9 cellular contexts compared by ENCODE assay signal in genomic region chr6:132511836-132512230, GRCh38. TPM values are rescaled to one million over a fixed set of nuclear protein-coding genes. Genes with fewer than 3 reads are reported as not detected.
DNase-seq lines count a peak whose midpoint lies in the region; ATAC-seq, FAIRE-seq and TF ChIP-seq lines count a peak whose summit lies in the region.
"Had no signal": no experiment of that assay in that cellular context is flagged by ENCODE, and none has a peak within 500 bp of the region (broad histone marks: within the 10 kb centered on the region; RNA-seq: fewer than 3 reads in every experiment).

No MANE protein-coding gene starts in this region.

- peak overlapping the region in 1 of 2 donors; percentile 71 for H3K9ac ChIP-seq in kidney (ENCODE audit: low read length in 2 of 2)

- peak overlapping the region; percentile 87 to 97 for H3K4me3 Mint-ChIP-seq in activated T-cell treated with anti-CD3 and anti-CD28 coated beads, Interleukin-2, amount 50 U/mL, for 72 hours
- peak overlapping the region; percentile 86 for H3K4me3 Mint-ChIP-seq in activated T-helper 2 cell treated with anti-CD3 and anti-CD28 coated beads, Interferon-gamma antibody, Interleukin-2, Interleukin-4, amounts not matched to agents 10 μg/mL and 5 μg/mL and 100 μg/mL, durations not matched to agents 14 hours and 24 hours and 36 hours (ENCODE audit: low read depth)

- TF ChIP-seq EP300 in tibial nerve (IDR thresholded peaks at IDR 0.05): no peak

- WGBS in tibial nerve, 2 donors: 22% methylated on average over 2 of the region's 2 CpGs

- H3K4me1 Mint-ChIP-seq in activated T-cell treated with anti-CD3 and anti-CD28 coated beads, Interleukin-2, amount 50 U/mL, for 72 hours (ENCODE audit: low read depth): peaks cover 31% of the 10 kb centered on the region
- H3K4me1 Mint-ChIP-seq in activated T-helper 2 cell treated with anti-CD3 and anti-CD28 coated beads, Interferon-gamma antibody, Interleukin-2, Interleukin-4, amounts not matched to agents 10 μg/mL and 5 μg/mL and 100 μg/mL, durations not matched to agents 14 hours and 24 hours and 36 hours (ENCODE audit: low read depth): peaks cover 24% of the 10 kb centered on the region

- no peak for DNase-seq in activated T-cell treated with anti-CD3 and anti-CD28 coated beads, Interleukin-2, amount 50 U/mL, for 72 hours
- no peak for DNase-seq in activated T-cell treated with anti-CD3 and anti-CD28 coated beads for 4 hours
- no peak for DNase-seq in activated T-helper 2 cell treated with anti-CD3 and anti-CD28 coated beads, Interferon-gamma antibody, Interleukin-2, Interleukin-4, amounts not matched to agents 10 μg/mL and 5 μg/mL and 100 μg/mL, durations not matched to agents 14 hours and 24 hours and 36 hours (ENCODE audit: low spot score)
- DNase-seq in kidney: no peak
- no peak for DNase-seq in tibial nerve (ENCODE audit: low spot score in 2 of 2)
- no peak for DNase-seq in RCC 7860 (ENCODE audit: low spot score)
- DNase-seq in NCI-H345 (lab: John Stamatoyannopoulos, UW): no peak

- peaks cover 4 to 24% of the 10 kb centered on the region in 2 donors for H3K4me1 ChIP-seq in kidney (ENCODE audit: control insufficient read depth in 1 of 2, insufficient read depth in 1 of 2, low read depth in 1 of 2, low read length in 2 of 2)
- H3K4me1 ChIP-seq in tibial nerve: peaks cover 4 to 51% (median 28%) of the 10 kb centered on the region in 4 donors

- peak overlapping the region; percentile 66 to 88 for H3K27ac ChIP-seq in kidney (ENCODE audit: low read depth in 2 of 2, low read length in 2 of 2)
- H3K27ac ChIP-seq in tibial nerve: peak overlapping the region; percentile 76 to 95 (median 88)

- no peak overlapping the region for H3K27ac Mint-ChIP-seq in activated T-cell treated with anti-CD3 and anti-CD28 coated beads, Interleukin-2, amount 50 U/mL, for 72 hours
- no peak overlapping the region for H3K27ac Mint-ChIP-seq in activated T-helper 2 cell treated with anti-CD3 and anti-CD28 coated beads, Interferon-gamma antibody, Interleukin-2, Interleukin-4, amounts not matched to agents 10 μg/mL and 5 μg/mL and 100 μg/mL, durations not matched to agents 14 hours and 24 hours and 36 hours

- H3K4me3 ChIP-seq in kidney (ENCODE audit: low read length in 2 of 2) (peak overlapping the region; percentile 88 to 93), tibial nerve (peak overlapping the region; percentile 56 to 97 (median 82))

- H3K9me3 Mint-ChIP-seq in activated T-cell treated with anti-CD3 and anti-CD28 coated beads, Interleukin-2, amount 50 U/mL, for 72 hours: no peaks in the 10 kb centered on the region
- no peaks in the 10 kb centered on the region for H3K9me3 Mint-ChIP-seq in activated T-helper 2 cell treated with anti-CD3 and anti-CD28 coated beads, Interferon-gamma antibody, Interleukin-2, Interleukin-4, amounts not matched to agents 10 μg/mL and 5 μg/mL and 100 μg/mL, durations not matched to agents 14 hours and 24 hours and 36 hours

- H3K36me3 ChIP-seq in kidney (ENCODE audit: control insufficient read depth in 1 of 2, insufficient read depth in 2 of 2, low read length in 2 of 2): no peaks in the 10 kb centered on the region
- H3K36me3 ChIP-seq in tibial nerve: peaks cover 0 to 3% (median 0%) of the 10 kb centered on the region in 3 donors

- FAIRE-seq in kidney (lab: Jason Lieb, UNC) (no peak), RCC 7860 (lab: Jason Lieb, UNC) (no peak)
- FAIRE-seq: G401.6 had no signal

- no peaks in the 10 kb centered on the region for H3K27me3 ChIP-seq in tibial nerve

- H3K27me3 Mint-ChIP-seq in activated T-cell treated with anti-CD3 and anti-CD28 coated beads, Interleukin-2, amount 50 U/mL, for 72 hours (ENCODE audit: low read depth): peaks cover 9% of the 10 kb centered on the region
- H3K27me3 Mint-ChIP-seq in activated T-helper 2 cell treated with anti-CD3 and anti-CD28 coated beads, Interferon-gamma antibody, Interleukin-2, Interleukin-4, amounts not matched to agents 10 μg/mL and 5 μg/mL and 100 μg/mL, durations not matched to agents 14 hours and 24 hours and 36 hours (ENCODE audit: low read depth): peaks cover 19% of the 10 kb centered on the region

- H3K36me3 Mint-ChIP-seq in activated T-cell treated with anti-CD3 and anti-CD28 coated beads, Interleukin-2, amount 50 U/mL, for 72 hours (ENCODE audit: insufficient read depth in 2 of 2): peaks cover 0 to 2% of the 10 kb centered on the region in 2 donors
- H3K36me3 Mint-ChIP-seq in activated T-helper 2 cell treated with anti-CD3 and anti-CD28 coated beads, Interferon-gamma antibody, Interleukin-2, Interleukin-4, amounts not matched to agents 10 μg/mL and 5 μg/mL and 100 μg/mL, durations not matched to agents 14 hours and 24 hours and 36 hours (ENCODE audit: low read depth): peaks cover 7% of the 10 kb centered on the region

- no peak for ATAC-seq in activated T-cell treated with anti-CD3 and anti-CD28 coated beads, Interleukin-2, amount 50 U/mL, for 72 hours (replicated peaks in 1 of 2)
- no peak for ATAC-seq in HG03039 (IDR thresholded peaks at IDR 0.05; ENCODE audit: unreplicated experiment)

- no peak for TF ChIP-seq POLR2A in tibial nerve (IDR thresholded peaks at IDR 0.05)

- TF ChIP-seq CTCF in kidney (IDR thresholded peaks at IDR 0.05; ENCODE audit: borderline replicate concordance, extremely low read depth, insufficient read depth) (no peak), tibial nerve (IDR thresholded peaks at IDR 0.05) (no peak)

- H3K9me3 ChIP-seq in kidney (ENCODE audit: control insufficient read depth in 1 of 2, low read length in 2 of 2): no peaks in the 10 kb centered on the region
- no peaks in the 10 kb centered on the region for H3K9me3 ChIP-seq in tibial nerve

- intact Hi-C loops in activated T-helper 2 cell treated with anti-CD3 and anti-CD28 coated beads, Interferon-gamma antibody, Interleukin-2, Interleukin-4, amounts not matched to agents 10 μg/mL and 5 μg/mL and 100 μg/mL, durations not matched to agents 14 hours and 24 hours and 36 hours (cut with micrococcal nuclease): loop anchor here (1.0 kb wide), 1 partner anchor 302 kb away; the partner anchor contains the start of gene RPS12
- intact Hi-C loops in kidney (cut with DNase I): no loop called here

RNA-seq across cellular contexts. Expression of gene STX7, which starts 1.1 kb away (rescaled TPM):
- 10 to 100 TPM; 10.6 to 15.3 TPM for total RNA-seq in activated T-cell treated with anti-CD3 and anti-CD28 coated beads, Interleukin-2, amount 50 U/mL, for 72 hours
- total RNA-seq in activated T-helper 2 cell treated with anti-CD3 and anti-CD28 coated beads, Interferon-gamma antibody, Interleukin-2, Interleukin-4, amounts not matched to agents 10 μg/mL and 5 μg/mL and 100 μg/mL, durations not matched to agents 14 hours and 24 hours and 36 hours: 18.9 and 21.5 TPM in 2 replicates
- total RNA-seq in kidney (77.9 TPM), tibial nerve (10 to 100 TPM; 53.4 to 92.0 (median 65.6) TPM)
- polyA plus RNA-seq in kidney (ENCODE audit: insufficient read depth, low read depth, low replicate concordance): 27.4 TPM

RNA-seq across cellular contexts. Expression of gene TAAR9, which starts 26.2 kb away (rescaled TPM):
- not detected for total RNA-seq in activated T-cell treated with anti-CD3 and anti-CD28 coated beads, Interleukin-2, amount 50 U/mL, for 72 hours
- not detected in 2 replicates for total RNA-seq in activated T-helper 2 cell treated with anti-CD3 and anti-CD28 coated beads, Interferon-gamma antibody, Interleukin-2, Interleukin-4, amounts not matched to agents 10 μg/mL and 5 μg/mL and 100 μg/mL, durations not matched to agents 14 hours and 24 hours and 36 hours
- total RNA-seq in kidney: not detected
- polyA plus RNA-seq in kidney (ENCODE audit: insufficient read depth, low read depth, low replicate concordance): not detected
- total RNA-seq in tibial nerve: not detected

RNA-seq across cellular contexts. Expression of gene TAAR8, which starts 40.6 kb away (rescaled TPM):
- total RNA-seq in activated T-cell treated with anti-CD3 and anti-CD28 coated beads, Interleukin-2, amount 50 U/mL, for 72 hours: not detected
- total RNA-seq in activated T-helper 2 cell treated with anti-CD3 and anti-CD28 coated beads, Interferon-gamma antibody, Interleukin-2, Interleukin-4, amounts not matched to agents 10 μg/mL and 5 μg/mL and 100 μg/mL, durations not matched to agents 14 hours and 24 hours and 36 hours: not detected in 2 replicates
- not detected for total RNA-seq in kidney
- not detected for polyA plus RNA-seq in kidney (ENCODE audit: insufficient read depth, low read depth, low replicate concordance)
- total RNA-seq in tibial nerve: not detected

RNA-seq across cellular contexts. Expression of gene TAAR6, which starts 58.3 kb away (rescaled TPM):
- total RNA-seq in activated T-cell treated with anti-CD3 and anti-CD28 coated beads, Interleukin-2, amount 50 U/mL, for 72 hours: not detected
- total RNA-seq in activated T-helper 2 cell treated with anti-CD3 and anti-CD28 coated beads, Interferon-gamma antibody, Interleukin-2, Interleukin-4, amounts not matched to agents 10 μg/mL and 5 μg/mL and 100 μg/mL, durations not matched to agents 14 hours and 24 hours and 36 hours: not detected in 2 replicates
- total RNA-seq in kidney (not detected), tibial nerve (not detected)
- polyA plus RNA-seq in kidney (ENCODE audit: insufficient read depth, low read depth, low replicate concordance): not detected
